In genomic region chr9:137168907-137169763, GRCh38 we compare ENCODE assay signal across 8 cellular contexts. TPM values are rescaled to one million over a fixed set of nuclear protein-coding genes. Genes with fewer than 3 reads are reported as not detected.
A peak's percentile ranks its signal among the peaks of the same experiment; 100 is the strongest.
DNase-seq lines count a peak whose midpoint lies in the region; ATAC-seq and TF ChIP-seq lines count a peak whose summit lies in the region.

No MANE protein-coding gene starts in this region.

- no peak for ATAC-seq in HG03442 (IDR thresholded peaks at IDR 0.05; ENCODE audit: unreplicated experiment)

- intact Hi-C loops in ascending aorta (cut with DNase I), result no loop called here
- intact Hi-C loops in testis (cut with DNase I; ENCODE audit: low total_unique reads), result no loop called here

- H3K9me3 ChIP-seq in ascending aorta (no peaks in the 10 kb centered on the region), testis (no peaks in the 10 kb centered on the region)

- TF ChIP-seq CTCF in GM13977 (IDR thresholded peaks at IDR 0.05; ENCODE audit: extremely low read depth, insufficient read depth, missing control alignments), result no peak
- TF ChIP-seq CTCF in ascending aorta (IDR thresholded peaks at IDR 0.05), result no peak
- TF ChIP-seq CTCF in testis (IDR thresholded peaks at IDR 0.05), result no peak

- H3K4me3 ChIP-seq in ascending aorta, result peak overlapping the region; percentile 38 to 60
- H3K4me3 ChIP-seq in testis, result peak overlapping the region; percentile 26 to 38

- WGBS in testis, 2 donors, result 0% methylated on average over 4 to 31 of the region's 114 CpGs

- TF ChIP-seq POLR2A in testis (IDR thresholded peaks at IDR 0.05), result no peak

- peak; percentile 73 for DNase-seq in AG20443 (ENCODE audit: low spot score)
- peak; percentile 87 for DNase-seq in GM13977 (ENCODE audit: low spot score)
- DNase-seq in NCI-H226, result peak; percentile 73
- no peak for DNase-seq in ascending aorta (ENCODE audit: low spot score in 2 of 2)
- peak; percentile 93 for DNase-seq in iPS-NIHi11 (ENCODE audit: low spot score)
- peak; percentile 58 for DNase-seq in testis
- no peak for DNase-seq in stimulated activated CD4-positive, alpha-beta T cell treated with anti-CD3 and anti-CD28 coated beads, Interleukin-2, amount 100 ng/mL, for 48 hours

- H3K27ac ChIP-seq in ascending aorta (no peak overlapping the region), testis (no peak overlapping the region)

- H3K36me3 ChIP-seq in ascending aorta (no peaks in the 10 kb centered on the region), testis (ENCODE audit: low read depth, missing control alignments) (no peaks in the 10 kb centered on the region)

- in situ Hi-C loops in GM13977 (cut with MboI; ENCODE audit: low pct_unique_long_range_greater_than_20kb, low sequenced_read_pairs, unreplicated experiment), result no loop called here

- H3K4me1 ChIP-seq in ascending aorta (peaks cover 11 to 15% of the 10 kb centered on the region in 2 donors), testis (peaks cover 15% of the 10 kb centered on the region)

- H3K27me3 ChIP-seq in ascending aorta (peaks cover 33% of the 10 kb centered on the region), testis (no peaks in the 10 kb centered on the region)

RNA-seq across cellular contexts. Expression of gene LRRC26, which starts 0.7 kb away (rescaled TPM):
- not detected for total RNA-seq in ascending aorta
- total RNA-seq in testis, result 1 to 10 TPM; 2.4 to 5.1 TPM
- not detected for polyA plus RNA-seq in testis (ENCODE audit: insufficient read depth, low read depth, low replicate concordance)

RNA-seq across cellular contexts. Expression of gene TMEM210, which starts 2.7 kb away (rescaled TPM):
- total RNA-seq in ascending aorta (not detected), testis (10 to 100 TPM; 19.8 to 37.9 TPM)
- 83.2 TPM for polyA plus RNA-seq in testis (ENCODE audit: insufficient read depth, low read depth, low replicate concordance)

RNA-seq across cellular contexts. Expression of gene ANAPC2, which starts 19.2 kb away (rescaled TPM):
- total RNA-seq in ascending aorta (24.1 TPM), testis (10 to 100 TPM; 91.0 to 98.5 TPM)
- polyA plus RNA-seq in testis (ENCODE audit: insufficient read depth, low read depth, low replicate concordance), result 80.6 TPM

RNA-seq across cellular contexts. Expression of gene SSNA1, which starts 19.3 kb away (rescaled TPM):
- 123 TPM for total RNA-seq in ascending aorta
- total RNA-seq in testis, result 100 to 1,000 TPM; 134 to 137 TPM
- polyA plus RNA-seq in testis (ENCODE audit: insufficient read depth, low read depth, low replicate concordance), result 211 TPM

RNA-seq across cellular contexts. Expression of gene GRIN1, which starts 30.2 kb away (rescaled TPM):
- total RNA-seq in ascending aorta (not detected), testis (1 to 10 TPM; 1.5 to 3.8 TPM)
- polyA plus RNA-seq in testis (ENCODE audit: insufficient read depth, low read depth, low replicate concordance), result 0.79 TPM

Comparison
In these comparisons a context has a peak if more than half of its experiments do, and no peak if none do; other contexts are left out.
1. DNase-seq: peak in AG20443 (single experiment), GM13977 (single experiment), NCI-H226 (single experiment), iPS-NIHi11 (single experiment) and testis (single experiment); none in ascending aorta (0 of 2) and stimulated activated CD4-positive, alpha-beta T cell treated with anti-CD3 and anti-CD28 coated beads, Interleukin-2, amount 100 ng/mL, for 48 hours (0 of 2).
2. RNA of gene TMEM210, which starts 2.7 kb away (total RNA-seq): 19.8 to 37.9 TPM in testis; not detected in ascending aorta (single experiment); every median in the first group is over 10 times any median in the second.